ENCODE assay signal across 20 cellular contexts in genomic region chr2:8095978-8096377, GRCh38.
"Had no signal": no experiment of that assay in that cellular context is flagged by ENCODE, and none has a peak within 500 bp of the region (broad histone marks: within the 10 kb centered on the region; RNA-seq: fewer than 3 reads in every experiment).

No MANE protein-coding gene starts in this region.

- DNase-seq: IMR-90, Karpas-422, KG1, MM.1S, NCI-H1092 treated with DMSO at 0.1 percent for 48 hours, NCI-H1436, NCI-H187, NCI-H2029, NCI-H2081 treated with DMSO at 0.1 percent for 48 hours, NCI-H2171, NCI-H446, NCI-H510A, NCI-H524 treated with DMSO at 0.1 percent for 48 hours, NCI-H69, NCI-H774, Right ventricle myocardium superior, RPMI8226, SIG-M5, SK-N-SH had no signal

- H3K9me3 ChIP-seq: SK-N-SH had no signal

- FAIRE-seq: RCC 7860 had no signal
